11 cellular contexts compared by ENCODE assay signal in genomic region chr10:28807760-28808613, GRCh38.
A peak's percentile ranks its signal among the peaks of the same experiment; 100 is the strongest.
DNase-seq lines count a peak whose midpoint lies in the region; ATAC-seq and TF ChIP-seq lines count a peak whose summit lies in the region.
"Had no signal": no experiment of that assay in that cellular context is flagged by ENCODE, and none has a peak within 500 bp of the region (broad histone marks: within the 10 kb centered on the region; RNA-seq: fewer than 3 reads in every experiment).

No MANE protein-coding gene starts in this region.

- ATAC-seq in right lobe of liver: peak; percentile 85 to 95 (median 90)
- peak; percentile 33 for ATAC-seq in upper lobe of right lung
- ATAC-seq in HG02840 (IDR thresholded peaks at IDR 0.05; ENCODE audit: low FRiP score, unreplicated experiment): no peak

- TF ChIP-seq CTCF in choroid plexus epithelial cell (conservative IDR thresholded peaks at IDR 0.05; ENCODE audit: low read depth, low read length) (no peak), right lobe of liver (IDR thresholded peaks at IDR 0.05) (no peak), upper lobe of right lung (IDR thresholded peaks at IDR 0.05) (no peak)

- H3K27me3 ChIP-seq in right lobe of liver (no peaks in the 10 kb centered on the region), upper lobe of right lung (no peaks in the 10 kb centered on the region), HAP-1 (ENCODE audit: low read depth) (no peaks in the 10 kb centered on the region)

- H3K36me3 ChIP-seq in right lobe of liver: no peaks in the 10 kb centered on the region
- H3K36me3 ChIP-seq in upper lobe of right lung: no peaks in the 10 kb centered on the region
- no peaks in the 10 kb centered on the region for H3K36me3 ChIP-seq in HAP-1 (replicated peaks)
- H3K36me3 ChIP-seq: suprapubic skin had no signal

- peaks cover 0 to 22% (median 0%) of the 10 kb centered on the region in 4 donors for H3K4me1 ChIP-seq in right lobe of liver
- H3K4me1 ChIP-seq in upper lobe of right lung: peaks cover 10% of the 10 kb centered on the region
- H3K4me1 ChIP-seq in HAP-1: peaks cover 10% of the 10 kb centered on the region
- H3K4me1 ChIP-seq: suprapubic skin had no signal

- in situ Hi-C loops in HAP-1 (cut with MboI; ENCODE audit: low sequenced_read_pairs): no loop called here

- TF ChIP-seq POLR2A in right lobe of liver (IDR thresholded peaks at IDR 0.05): peak; percentile 71

- peak; percentile 55 for DNase-seq in HuH-7 (ENCODE audit: low spot score)
- DNase-seq in choroid plexus epithelial cell (ENCODE audit: low read depth): peak; percentile 62
- no peak for DNase-seq in right lobe of liver
- no peak for DNase-seq in upper lobe of right lung
- DNase-seq in NCI-H2029 treated with DMSO at 0.1 percent for 48 hours (lab: John Stamatoyannopoulos, UW): no peak
- no peak for DNase-seq in AG08395 (ENCODE audit: low spot score)
- no peak for DNase-seq in HAP-1 (ENCODE audit: low spot score in 2 of 2)
- DNase-seq: activated B cell treated with CpG ODN at 0.5 μM for 24 hours; activated effector memory CD4-positive, alpha-beta T cell treated with anti-CD3 and anti-CD28 coated beads, Interleukin-2, amount 50 U/mL, for 16 hours had no signal

- peak overlapping the region; percentile 47 to 69 (median 56) for H3K27ac ChIP-seq in right lobe of liver
- H3K27ac ChIP-seq in upper lobe of right lung: peak overlapping the region; percentile 66
- H3K27ac ChIP-seq: suprapubic skin had no signal

- intact Hi-C loops in right lobe of liver (cut with DNase I): no loop called here
- intact Hi-C loops in upper lobe of right lung (cut with DNase I): no loop called here

- H3K4me3 ChIP-seq in choroid plexus epithelial cell (ENCODE audit: low read depth, low read length) (no peak overlapping the region), right lobe of liver (peak overlapping the region; percentile 1 to 38 (median 28)), upper lobe of right lung (no peak overlapping the region), HAP-1 (no peak overlapping the region)
- H3K4me3 ChIP-seq: suprapubic skin had no signal

- H3K9me3 ChIP-seq in right lobe of liver (no peaks in the 10 kb centered on the region), upper lobe of right lung (no peaks in the 10 kb centered on the region), HAP-1 (no peaks in the 10 kb centered on the region)
- H3K9me3 ChIP-seq: suprapubic skin had no signal

- 16% methylated on average over 16 of the region's 16 CpGs for WGBS in right lobe of liver (ENCODE audit: insufficient coverage, low coverage, low lambda C conversion rate, missing lambda C conversion rate)

Comparison
In these comparisons a context has a peak if more than half of its experiments do, and no peak if none do; other contexts are left out.
1. DNase-seq: peak in HuH-7 (single experiment) and choroid plexus epithelial cell (single experiment); none in right lobe of liver (0 of 3), upper lobe of right lung (single experiment), NCI-H2029 treated with DMSO at 0.1 percent for 48 hours (single experiment), AG08395 (single experiment) and HAP-1 (0 of 2).
2. H3K4me3 ChIP-seq: peak in right lobe of liver (3 of 3); none in choroid plexus epithelial cell (single experiment), upper lobe of right lung (single experiment) and HAP-1 (single experiment).